25 cellular contexts compared by ENCODE assay signal in genomic region chr2:24783641-24784040, GRCh38. TPM values are rescaled to one million over a fixed set of nuclear protein-coding genes. Genes with fewer than 3 reads are reported as not detected.
DNase-seq lines count a peak whose midpoint lies in the region; ATAC-seq, FAIRE-seq and TF ChIP-seq lines count a peak whose summit lies in the region.
"Had no signal": no experiment of that assay in that cellular context is flagged by ENCODE, and none has a peak within 500 bp of the region (broad histone marks: within the 10 kb centered on the region; RNA-seq: fewer than 3 reads in every experiment).

No MANE protein-coding gene starts in this region.

- H3K4me2 ChIP-seq in HepG2 (ENCODE audit: low read depth, low read length) = no peak overlapping the region
- no peak overlapping the region for H3K4me2 ChIP-seq in H1 (ENCODE audit: insufficient read depth in 1 of 2, low read depth in 2 of 2, low read length in 2 of 2)
- no peak overlapping the region for H3K4me2 ChIP-seq in mesendoderm (ENCODE audit: low read length)
- H3K4me2 ChIP-seq: A549, BLaER1 had no signal

- no peak overlapping the region for H4K5ac ChIP-seq in H1 (ENCODE audit: insufficient read length, low read depth, low read length)
- no peak overlapping the region for H4K5ac ChIP-seq in mesendoderm (ENCODE audit: low read length)

- intact Hi-C loops in HepG2 (cut with micrococcal nuclease; ENCODE audit: unreplicated experiment) (no loop called here), right lobe of liver (cut with DNase I) (no loop called here)

- no peak for DNase-seq in HepG2 (ENCODE audit: low spot score)
- no peak for DNase-seq in right lobe of liver
- no peak for DNase-seq in H1 (ENCODE audit: low read depth in 1 of 2, low spot score in 2 of 2)
- DNase-seq in mesendoderm = peak; percentile 44
- no peak for DNase-seq in dermis blood vessel endothelial cell
- DNase-seq in SHP77 treated with DMSO at 0.1 percent for 48 hours (lab: John Stamatoyannopoulos, UW) = no peak
- no peak for DNase-seq in GM12891 (ENCODE audit: insufficient read length, low spot score)
- DNase-seq: BE2C; C1 segment of cervical spinal cord; CD4-positive, alpha-beta memory T cell; CD4-positive, CD25-positive, alpha-beta regulatory T cell; CD8-positive, alpha-beta memory T cell; COR-L47; DMS 273 treated with DMSO at 0.1 percent for 48 hours; DMS153; DMS53; DMS79; DND-41; EL; GDM1 had no signal

- H2AK5ac ChIP-seq in H1 (ENCODE audit: low read depth, low read length) = no peak overlapping the region
- H2AK5ac ChIP-seq in mesendoderm (ENCODE audit: low read length) = no peak overlapping the region

- 69% methylated on average over 3 of the region's 3 CpGs for WGBS in HepG2 (ENCODE audit: low lambda C conversion rate)
- 100% methylated on average over 2 of the region's 3 CpGs for WGBS in right lobe of liver (ENCODE audit: insufficient coverage, low coverage, low lambda C conversion rate, missing lambda C conversion rate)
- whole genome bisulfite sequencing in H1 (ENCODE audit: extremely low coverage in 1 of 2, insufficient coverage in 1 of 2, insufficient read length in 1 of 2, insufficient replicate concordance in 2 of 2, low coverage in 1 of 2, low lambda C conversion rate in 2 of 2, missing lambda C conversion rate in 1 of 2), 2 experiments = 100% methylated on average over 3 of the region's 3 CpGs; no CpG with 5 or more reads in 1 of the 2 experiments
- WGBS in mesendoderm (ENCODE audit: extremely low coverage, insufficient coverage, low lambda C conversion rate) = no CpG with 5 or more reads among the region's 3 CpGs

- no peaks in the 10 kb centered on the region for H3K79me2 ChIP-seq in HepG2 (ENCODE audit: insufficient read depth, low read length)
- no peaks in the 10 kb centered on the region for H3K79me2 ChIP-seq in H1 (ENCODE audit: control insufficient read depth in 1 of 2, insufficient read depth in 2 of 2, low read length in 2 of 2)
- H3K79me2 ChIP-seq in mesendoderm (ENCODE audit: control insufficient read depth, insufficient read depth, low read length) = no peaks in the 10 kb centered on the region

- no peak overlapping the region for H4K91ac ChIP-seq in H1 (replicated peaks; ENCODE audit: insufficient read length, low read length)

- H4K20me1 ChIP-seq in HepG2 (ENCODE audit: insufficient read depth, low read length) = no peaks in the 10 kb centered on the region
- no peaks in the 10 kb centered on the region for H4K20me1 ChIP-seq in H1 (replicated peaks in 1 of 2; ENCODE audit: control insufficient read depth in 1 of 2, insufficient read depth in 2 of 2, low read length in 2 of 2)
- H4K20me1 ChIP-seq: BLaER1 had no signal

- no peak overlapping the region for H3K56ac ChIP-seq in H1 (replicated peaks; ENCODE audit: insufficient read length, low read depth, low read length)
- no peak overlapping the region for H3K56ac ChIP-seq in mesendoderm (ENCODE audit: low read length)

- CTCF ChIA-PET in HepG2 (lab: Yijun Ruan, JAX; ENCODE audit: low intra/inter-chr PET ratio, low total read pairs) = no interaction called here
- CTCF ChIA-PET in H1 (lab: Charles Lee; ENCODE audit: partially characterized antibody) = interaction anchor here (1.0 to 1.8 kb wide), 5 partner anchors 9 to 64 kb away, joined by 3 to 6 read pairs (median 4); partner anchors contain the start of genes CENPO and PTRHD1

- no peak for TF ChIP-seq RAD21 in HepG2 (CRISPR knock-in tag; IDR thresholded peaks at IDR 0.05)
- TF ChIP-seq RAD21 in H1 (IDR thresholded peaks at IDR 0.05 in 1 of 2, conservative IDR thresholded peaks at IDR 0.05 in 1 of 2; ENCODE audit: low read depth in 2 of 2, low read length in 2 of 2) = no peak

- no peak for TF ChIP-seq CTCF in HepG2 (CRISPR knock-in tag; IDR thresholded peaks at IDR 0.05)
- no peak for TF ChIP-seq CTCF in right lobe of liver (IDR thresholded peaks at IDR 0.05)
- TF ChIP-seq CTCF in H1 (IDR thresholded peaks at IDR 0.05; ENCODE audit: control extremely low read depth in 1 of 3, insufficient read depth in 1 of 3, low read depth in 1 of 3, low read length in 3 of 3) = no peak

- no peak overlapping the region for H2BK20ac ChIP-seq in H1 (ENCODE audit: low read length)

- H3K36me3 ChIP-seq in HepG2 (replicated peaks in 1 of 2; ENCODE audit: control insufficient read depth in 1 of 2, insufficient read depth in 2 of 2, low read length in 2 of 2) (no peaks in the 10 kb centered on the region; a peak in 1 of 5 replicates), right lobe of liver (no peaks in the 10 kb centered on the region), H1 (ENCODE audit: control insufficient read depth in 2 of 4, insufficient read depth in 4 of 4, low read length in 3 of 4) (no peaks in the 10 kb centered on the region), mesendoderm (ENCODE audit: control insufficient read depth, insufficient read depth, low read length) (no peaks in the 10 kb centered on the region)
- H3K36me3 ChIP-seq: BE2C, BLaER1 had no signal

- no peak for FAIRE-seq in HepG2 (lab: Jason Lieb, UNC)
- no peak for FAIRE-seq in H1 (lab: Jason Lieb, UNC)
- no peak for FAIRE-seq in GM12891 (lab: Jason Lieb, UNC)
- FAIRE-seq: A549, GM12878, GM19239 had no signal

- H3K14ac ChIP-seq in H1 (ENCODE audit: insufficient read length) = no peak overlapping the region

- H3K9me3 ChIP-seq in HepG2 (ENCODE audit: low read length) = no peaks in the 10 kb centered on the region
- H3K9me3 ChIP-seq in right lobe of liver = no peaks in the 10 kb centered on the region
- H3K9me3 ChIP-seq in H1 (ENCODE audit: insufficient read depth in 2 of 2, low read depth in 1 of 2, low read length in 1 of 2) = no peaks in the 10 kb centered on the region
- H3K9me3 ChIP-seq: A549, BE2C, BLaER1 had no signal

- BruUV-seq in HepG2 (replicated peaks; lab: Mats Ljungman, UMichigan) = no TSS peak

- H3K4me1 ChIP-seq in HepG2 (ENCODE audit: insufficient read depth, low read length) (peaks cover 21% of the 10 kb centered on the region), right lobe of liver (no peaks in the 10 kb centered on the region), H1 (replicated peaks in 1 of 4; ENCODE audit: control insufficient read depth in 3 of 4, insufficient read depth in 4 of 4, low read length in 3 of 4) (no peaks in the 10 kb centered on the region), mesendoderm (ENCODE audit: control insufficient read depth, low read depth, low read length) (no peaks in the 10 kb centered on the region)
- H3K4me1 ChIP-seq: A549, BE2C had no signal

- H2BK5ac ChIP-seq in H1 (ENCODE audit: low read depth, low read length) (no peak overlapping the region), mesendoderm (ENCODE audit: low read length) (no peak overlapping the region)

- POLR2A ChIA-PET in HepG2 (lab: Yijun Ruan, JAX) (interaction anchor here (1.4 kb wide), 1 partner anchor 9 kb away, joined by 6 read pairs; the partner anchor contains the start of genes CENPO and PTRHD1), H1 (lab: Charles Lee; ENCODE audit: partially characterized antibody) (interaction anchor here (0.5 to 1.5 kb wide), 2 partner anchors 9 to 978 kb away, joined by 3 to 7 read pairs; partner anchors contain the start of genes CENPO and PTRHD1)

- no peaks in the 10 kb centered on the region for H3K23me2 ChIP-seq in H1 (ENCODE audit: low read depth, low read length)

- no peak overlapping the region for H3K9ac ChIP-seq in HepG2 (ENCODE audit: insufficient read depth, low read depth, low read length)
- H3K9ac ChIP-seq in H1 (replicated peaks in 1 of 4; ENCODE audit: extremely low read depth in 1 of 4, low read depth in 3 of 4, low read length in 3 of 4) = no peak overlapping the region
- no peak overlapping the region for H3K9ac ChIP-seq in mesendoderm (ENCODE audit: low read length)
- H3K9ac ChIP-seq: BLaER1 had no signal

- no peak overlapping the region for H3K4ac ChIP-seq in H1 (replicated peaks; ENCODE audit: insufficient read length, low read depth, low read length)
- no peak overlapping the region for H3K4ac ChIP-seq in mesendoderm (ENCODE audit: low read depth, low read length)

- H3K79me1 ChIP-seq in H1 (ENCODE audit: low read depth, low read length) = no peaks in the 10 kb centered on the region
- H3K79me1 ChIP-seq in mesendoderm (ENCODE audit: low read length) = no peaks in the 10 kb centered on the region

- TF ChIP-seq EP300 in HepG2 (IDR thresholded peaks at IDR 0.05; ENCODE audit: low read depth in 2 of 2, low read length in 2 of 2) (no peak), HepG2 (CRISPR knock-in tag; IDR thresholded peaks at IDR 0.05; ENCODE audit: borderline replicate concordance) (no peak), H1 (IDR thresholded peaks at IDR 0.05; ENCODE audit: borderline replicate concordance in 1 of 2, low read depth in 2 of 2, low read length in 2 of 2) (no peak)

- H4K8ac ChIP-seq in H1 (ENCODE audit: extremely low read depth, insufficient read depth, low read length) = no peak overlapping the region
- no peak overlapping the region for H4K8ac ChIP-seq in mesendoderm (ENCODE audit: low read depth, low read length)

- H2BK120ac ChIP-seq in H1 (replicated peaks; ENCODE audit: low read depth, low read length) (no peak overlapping the region), mesendoderm (ENCODE audit: low read depth, low read length) (no peak overlapping the region)

- no peak for TF ChIP-seq POLR2A in HepG2 (IDR thresholded peaks at IDR 0.05; ENCODE audit: insufficient read depth in 1 of 2, low read depth in 2 of 2, low read length in 2 of 2)
- TF ChIP-seq POLR2A in right lobe of liver (IDR thresholded peaks at IDR 0.05) = no peak
- TF ChIP-seq POLR2A in H1 (IDR thresholded peaks at IDR 0.05; ENCODE audit: control extremely low read depth in 1 of 2, low read depth in 2 of 2, low read length in 2 of 2) = no peak
- no peak for TF ChIP-seq POLR2A in GM12891 (IDR thresholded peaks at IDR 0.05; ENCODE audit: low read depth, low read length)

- H3K27ac ChIP-seq in HepG2 (ENCODE audit: extremely low read length, insufficient read depth, low read length) = no peak overlapping the region
- H3K27ac ChIP-seq in right lobe of liver = no peak overlapping the region
- H3K27ac ChIP-seq in H1 (ENCODE audit: low read depth, low read length) = no peak overlapping the region
- no peak overlapping the region for H3K27ac ChIP-seq in mesendoderm (ENCODE audit: low read depth, low read length)
- H3K27ac ChIP-seq: 22Rv1, A549, BLaER1 had no signal

- ATAC-seq in HepG2 (no peak), right lobe of liver (no peak)
- ATAC-seq: A549, GM12878 had no signal

- no peak overlapping the region for H3K4me3 ChIP-seq in HepG2 (replicated peaks in 1 of 3; ENCODE audit: insufficient read depth in 1 of 3, low read depth in 2 of 3, low read length in 3 of 3)
- H3K4me3 ChIP-seq in right lobe of liver = no peak overlapping the region
- H3K4me3 ChIP-seq in H1 (ENCODE audit: extremely low read depth in 1 of 4, insufficient read depth in 2 of 4, low read depth in 3 of 4, low read length in 4 of 4) = no peak overlapping the region
- H3K4me3 ChIP-seq in mesendoderm (ENCODE audit: low read length) = no peak overlapping the region
- H3K4me3 ChIP-seq: A549, BLaER1, GM12878 had no signal

- H2AFZ ChIP-seq in HepG2 (ENCODE audit: low read length) (no peak overlapping the region), H1 (ENCODE audit: low read length) (peak overlapping the region; percentile 12; the same call in 1 of the 2 replicates)

- H3K27me3 ChIP-seq in HepG2 (ENCODE audit: control insufficient read depth in 1 of 2, insufficient read depth in 2 of 2, low read length in 2 of 2) (no peaks in the 10 kb centered on the region), right lobe of liver (no peaks in the 10 kb centered on the region), H1 (replicated peaks in 1 of 4; ENCODE audit: control insufficient read depth in 3 of 4, extremely low read depth in 1 of 4, insufficient read depth in 3 of 4, low read length in 3 of 4) (no peaks in the 10 kb centered on the region), mesendoderm (ENCODE audit: insufficient read depth, low read length, poor library complexity) (no peaks in the 10 kb centered on the region)
- H3K27me3 ChIP-seq: BE2C, BLaER1 had no signal

- H3K23ac ChIP-seq in H1 (ENCODE audit: insufficient read length) = no peak overlapping the region
- H3K23ac ChIP-seq in mesendoderm (ENCODE audit: low read length) = no peak overlapping the region

- H3K18ac ChIP-seq in H1 (ENCODE audit: extremely low read depth, low read length) (no peak overlapping the region), mesendoderm (ENCODE audit: low read length) (no peak overlapping the region)

- no peak overlapping the region for H2BK15ac ChIP-seq in H1 (ENCODE audit: low read length)
- H2BK15ac ChIP-seq in mesendoderm (replicated peaks; ENCODE audit: low read depth) = no peak overlapping the region

- in situ Hi-C loops in HepG2 (cut with HindIII; ENCODE audit: extremely low pct_ligation_motif_present, low pct_unique_long_range_greater_than_20kb) = no loop called here

- H2BK12ac ChIP-seq in H1 (ENCODE audit: low read depth, low read length) = no peak overlapping the region

RNA-seq across cellular contexts. Expression of gene PTRHD1, which starts 9.6 kb away (rescaled TPM):
- total RNA-seq in HepG2 (2016; rRNA removed; fragmentation: Illumina TruSeq; extraction: Trizol) = 69.1 and 72.6 TPM in 2 replicates
- total RNA-seq in HepG2 (2016; cell fraction: cytosol; rRNA removed; fragmentation: Illumina TruSeq; extraction: Trizol; ENCODE audit: low read depth) = 60.4 and 67.3 TPM in 2 replicates
- total RNA-seq in HepG2 (2016; cell fraction: insoluble cytoplasmic fraction; rRNA removed; fragmentation: Illumina TruSeq; extraction: Trizol) = 72.7 and 87.7 TPM in 2 replicates
- total RNA-seq in HepG2 (2016; cell fraction: membrane; rRNA removed; fragmentation: Illumina TruSeq; extraction: Trizol) = 94.1 and 99.1 TPM in 2 replicates
- 23.3 and 24.3 TPM in 2 replicates for total RNA-seq in HepG2 (2016; cell fraction: nucleus; rRNA removed; fragmentation: Illumina TruSeq; extraction: Trizol)
- polyA plus RNA-seq in HepG2 (2011; rRNA removed) = 75.4 and 90.8 TPM in 2 replicates
- polyA plus RNA-seq in HepG2 (2011; cell fraction: cytosol; rRNA removed) = 56.6 and 90.9 TPM in 2 replicates
- 25.2 and 28.1 TPM in 2 replicates for polyA plus RNA-seq in HepG2 (2011; cell fraction: nucleus; rRNA removed)
- 66.4 and 75.5 TPM in 2 replicates for polyA plus RNA-seq in HepG2 (2012)
- 77.6 and 78.5 TPM in 2 replicates for polyA plus RNA-seq in HepG2 (2016; cell fraction: cytosol; fragmentation: Illumina TruSeq; extraction: Trizol; ENCODE audit: low read depth)
- polyA plus RNA-seq in HepG2 (2016; cell fraction: insoluble cytoplasmic fraction; fragmentation: Illumina TruSeq; extraction: Trizol; ENCODE audit: low read depth) = 76.5 and 83.9 TPM in 2 replicates
- 88.1 and 94.4 TPM in 2 replicates for polyA plus RNA-seq in HepG2 (2016; cell fraction: membrane; fragmentation: Illumina TruSeq; extraction: Trizol; ENCODE audit: low read depth)
- 51.1 and 58.4 TPM in 2 replicates for polyA plus RNA-seq in HepG2 (2016; cell fraction: nucleus; fragmentation: Illumina TruSeq; extraction: Trizol; ENCODE audit: insufficient read depth, low read depth)
- 41.5 and 57.2 TPM in 2 replicates for polyA minus RNA-seq in HepG2 (2011; rRNA and poly(A)+ RNA removed; ENCODE audit: low replicate concordance)
- polyA minus RNA-seq in HepG2 (2011; cell fraction: cytosol; rRNA and poly(A)+ RNA removed) = 8.2 and 15.7 TPM in 2 replicates
- 25.1 and 28.7 TPM in 2 replicates for polyA minus RNA-seq in HepG2 (2011; cell fraction: nucleus; rRNA and poly(A)+ RNA removed)
- 10 to 100 TPM; 10.1 to 16.4 (median 15.3) TPM for total RNA-seq in right lobe of liver
- total RNA-seq in H1 (2021; fragmentation: NEBNext Ultra II Directional; extraction: Animal tissue kit (Norgen Biotek cat#: 25700)) = 46.2 and 48.6 TPM in 2 replicates
- 91.9 and 101 TPM in 2 replicates for polyA plus RNA-seq in H1 (2011; rRNA removed)
- 80.9 TPM for polyA plus RNA-seq in H1 (2011; cell fraction: cytosol; rRNA removed)
- polyA plus RNA-seq in H1 (2011; cell fraction: nucleus; rRNA removed) = 58.7 TPM
- polyA plus RNA-seq in H1 (2012, experiment 1 of 2) = 72.5 to 81.1 TPM (median 75.3 TPM) in 4 replicates
- 52.9 TPM for polyA plus RNA-seq in H1 (2012, experiment 2 of 2)
- 89.7 TPM for polyA plus RNA-seq in H1 (2013, experiment 1 of 2)
- 84.1 TPM for polyA plus RNA-seq in H1 (2013, experiment 2 of 2)
- 18.9 and 21.6 TPM in 2 replicates for polyA minus RNA-seq in H1 (2011; rRNA and poly(A)+ RNA removed)
- 12.1 TPM for polyA minus RNA-seq in H1 (2011; cell fraction: cytosol; rRNA and poly(A)+ RNA removed)
- polyA minus RNA-seq in H1 (2011; cell fraction: nucleus; rRNA and poly(A)+ RNA removed) = 22.8 TPM
- polyA plus RNA-seq in mesendoderm (2013, experiment 1 of 2) = 91.1 TPM
- 89.8 TPM for polyA plus RNA-seq in mesendoderm (2013, experiment 2 of 2)
- 22.2 and 41.9 TPM in 2 replicates for total RNA-seq in dermis blood vessel endothelial cell
- 75.5 TPM for polyA plus RNA-seq in GM12891 (2012; ENCODE audit: low read depth, missing spikeins)

RNA-seq across cellular contexts. Expression of gene CENPO, which starts 9.6 kb away (rescaled TPM):
- total RNA-seq in HepG2 (2016; rRNA removed; fragmentation: Illumina TruSeq; extraction: Trizol) (35.5 and 41.4 TPM in 2 replicates), right lobe of liver (1 to 10 TPM; 1.6 to 6.0 (median 3.1) TPM), dermis blood vessel endothelial cell (11.6 and 24.9 TPM in 2 replicates)
- total RNA-seq in HepG2 (2016; cell fraction: cytosol; rRNA removed; fragmentation: Illumina TruSeq; extraction: Trizol; ENCODE audit: low read depth) = 8.3 and 11.5 TPM in 2 replicates
- 35.8 and 39.7 TPM in 2 replicates for total RNA-seq in HepG2 (2016; cell fraction: insoluble cytoplasmic fraction; rRNA removed; fragmentation: Illumina TruSeq; extraction: Trizol)
- total RNA-seq in HepG2 (2016; cell fraction: membrane; rRNA removed; fragmentation: Illumina TruSeq; extraction: Trizol) = 17.2 and 19.2 TPM in 2 replicates
- 37.7 and 41.8 TPM in 2 replicates for total RNA-seq in HepG2 (2016; cell fraction: nucleus; rRNA removed; fragmentation: Illumina TruSeq; extraction: Trizol)
- polyA plus RNA-seq in HepG2 (2011; rRNA removed) (15.0 and 19.7 TPM in 2 replicates), H1 (2011; rRNA removed) (34.4 and 36.1 TPM in 2 replicates)
- polyA plus RNA-seq in HepG2 (2011; cell fraction: cytosol; rRNA removed) = 11.4 and 14.1 TPM in 2 replicates
- 21.1 and 29.9 TPM in 2 replicates for polyA plus RNA-seq in HepG2 (2011; cell fraction: nucleus; rRNA removed)
- 7.0 and 12.0 TPM in 2 replicates for polyA plus RNA-seq in HepG2 (2012)
- 4.1 and 8.1 TPM in 2 replicates for polyA plus RNA-seq in HepG2 (2016; cell fraction: cytosol; fragmentation: Illumina TruSeq; extraction: Trizol; ENCODE audit: low read depth)
- 36.7 and 40.3 TPM in 2 replicates for polyA plus RNA-seq in HepG2 (2016; cell fraction: insoluble cytoplasmic fraction; fragmentation: Illumina TruSeq; extraction: Trizol; ENCODE audit: low read depth)
- polyA plus RNA-seq in HepG2 (2016; cell fraction: membrane; fragmentation: Illumina TruSeq; extraction: Trizol; ENCODE audit: low read depth) = 11.8 and 13.7 TPM in 2 replicates
- 53.5 and 60.4 TPM in 2 replicates for polyA plus RNA-seq in HepG2 (2016; cell fraction: nucleus; fragmentation: Illumina TruSeq; extraction: Trizol; ENCODE audit: insufficient read depth, low read depth)
- polyA minus RNA-seq in HepG2 (2011; rRNA and poly(A)+ RNA removed; ENCODE audit: low replicate concordance) = 43.4 and 73.1 TPM in 2 replicates
- 7.8 and 14.2 TPM in 2 replicates for polyA minus RNA-seq in HepG2 (2011; cell fraction: cytosol; rRNA and poly(A)+ RNA removed)
- 38.0 and 52.5 TPM in 2 replicates for polyA minus RNA-seq in HepG2 (2011; cell fraction: nucleus; rRNA and poly(A)+ RNA removed)
- total RNA-seq in H1 (2021; fragmentation: NEBNext Ultra II Directional; extraction: Animal tissue kit (Norgen Biotek cat#: 25700)) = 46.3 and 47.0 TPM in 2 replicates
- 40.9 TPM for polyA plus RNA-seq in H1 (2011; cell fraction: cytosol; rRNA removed)
- polyA plus RNA-seq in H1 (2011; cell fraction: nucleus; rRNA removed) = 61.8 TPM
- polyA plus RNA-seq in H1 (2012, experiment 1 of 2) = 34.0 to 45.9 TPM (median 38.7 TPM) in 4 replicates
- polyA plus RNA-seq in H1 (2012, experiment 2 of 2) = 25.7 TPM
- polyA plus RNA-seq in H1 (2013, experiment 1 of 2) = 24.5 TPM
- 24.1 TPM for polyA plus RNA-seq in H1 (2013, experiment 2 of 2)
- polyA minus RNA-seq in H1 (2011; rRNA and poly(A)+ RNA removed) = 82.8 and 83.4 TPM in 2 replicates
- 34.1 TPM for polyA minus RNA-seq in H1 (2011; cell fraction: cytosol; rRNA and poly(A)+ RNA removed)
- polyA minus RNA-seq in H1 (2011; cell fraction: nucleus; rRNA and poly(A)+ RNA removed) = 86.2 TPM
- polyA plus RNA-seq in mesendoderm (2013, experiment 1 of 2) = 36.1 TPM
- polyA plus RNA-seq in mesendoderm (2013, experiment 2 of 2) = 36.9 TPM
- 20.3 TPM for polyA plus RNA-seq in GM12891 (2012; ENCODE audit: low read depth, missing spikeins)
